8 cellular contexts compared by ENCODE assay signal in the genomic region with DNA sequence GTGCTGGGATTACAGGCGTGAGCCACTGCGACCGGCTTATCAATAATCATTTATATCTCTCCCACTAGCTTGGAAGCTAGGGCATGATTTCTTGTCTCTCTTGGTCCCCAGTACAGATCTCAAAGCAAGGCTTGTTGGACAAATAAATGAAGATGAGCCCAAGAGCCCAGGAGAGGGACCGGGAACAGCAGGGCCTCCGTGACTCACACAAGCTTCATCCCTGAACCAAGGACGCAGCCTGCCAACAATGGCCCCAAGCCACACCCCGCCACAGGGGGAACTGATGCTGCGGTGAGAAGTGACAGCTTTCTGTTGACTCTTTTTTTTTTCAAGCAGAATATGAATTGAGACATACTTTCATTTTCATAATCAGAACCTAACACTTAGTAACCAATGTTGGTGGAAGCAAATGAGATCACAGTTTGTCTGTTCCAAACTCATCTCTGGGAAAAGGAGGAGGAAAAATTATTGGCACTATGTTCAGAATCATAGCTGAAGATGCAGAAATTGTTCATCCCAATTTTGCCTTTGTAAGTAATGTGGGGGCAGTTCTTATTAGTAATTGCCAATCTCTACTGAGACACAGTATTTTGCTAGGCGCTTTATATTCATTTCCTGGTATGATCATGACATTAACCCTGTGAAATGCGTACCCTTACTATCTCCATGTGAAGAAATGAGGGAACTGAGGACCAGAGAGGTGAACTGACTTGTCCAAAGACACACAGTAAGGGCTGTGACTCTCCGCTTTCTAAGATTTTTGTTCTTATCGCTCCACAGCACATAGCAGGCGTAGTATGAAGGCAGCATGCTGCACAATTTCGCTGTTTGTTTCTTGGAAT. TPM values are rescaled to one million over a fixed set of nuclear protein-coding genes. Genes with fewer than 3 reads are reported as not detected.
DNase-seq lines count a peak whose midpoint lies in the region; ATAC-seq and TF ChIP-seq lines count a peak whose summit lies in the region.

No MANE protein-coding gene starts in this region.

- TF ChIP-seq CTCF in AG04450 (IDR thresholded peaks at IDR 0.05; ENCODE audit: low read depth, low read length) (no peak), spleen (IDR thresholded peaks at IDR 0.05 in 8 of 11, conservative IDR thresholded peaks at IDR 0.05 in 3 of 11) (peak in 7 of 11 experiments; percentile 9 to 60 (median 45))

- POLR2A ChIA-PET in AG04450 (lab: Yijun Ruan, JAX), result interaction anchor here (0.7 to 2.3 kb wide), 4 partner anchors 11 to 94 kb away, joined by 3 to 8 read pairs (median 6); no protein-coding TSS in a partner anchor

- H3K36me3 ChIP-seq in spleen, result no peaks in the 10 kb centered on the region

- H3K9me3 ChIP-seq in AG04450 (ENCODE audit: control insufficient read depth, insufficient read depth, low read length) (no peaks in the 10 kb centered on the region), spleen (no peaks in the 10 kb centered on the region)

- WGBS in spleen, 5 donors, result 39 to 47% (median 46%) methylated on average over 14 of the region's 14 CpGs

- H3K27ac ChIP-seq in AG04450 (ENCODE audit: low read depth, low read length) (peak overlapping the region; percentile 83), spleen (peak overlapping the region; percentile 73 to 100 (median 100))

- peak overlapping the region; percentile 22; the same call in 1 of the 2 replicates for H3K4me3 ChIP-seq in AG04450 (ENCODE audit: low read depth, low read length)
- H3K4me3 ChIP-seq in spleen, result peak overlapping the region in 2 of 8 donors; percentile 1 to 59

- TF ChIP-seq POLR2A in spleen (IDR thresholded peaks at IDR 0.05), result peak in 1 of 3 donors; percentile 23

- intact Hi-C loops in cardiac septum (cut with DNase I), result no loop called here
- intact Hi-C loops in spleen (cut with DNase I; ENCODE audit: low total_unique reads), result no loop called here

- CTCF ChIA-PET in AG04450 (lab: Charles Lee), result interaction anchor here (0.6 to 1.5 kb wide), 3 partner anchors 61 to 121 kb away, joined by 3 to 4 read pairs (median 3); no protein-coding TSS in a partner anchor

- H3K4me1 ChIP-seq in spleen, result peaks cover 26 to 70% (median 53%) of the 10 kb centered on the region in 6 donors

- peak; percentile 95 for ATAC-seq in GM19025 (IDR thresholded peaks at IDR 0.05; ENCODE audit: low read depth, unreplicated experiment)
- ATAC-seq in HG03159 (IDR thresholded peaks at IDR 0.05; ENCODE audit: unreplicated experiment), result peak; percentile 90

- DNase-seq in AG04450 (ENCODE audit: low read depth, low spot score) (no peak), SIG-M5 (lab: John Stamatoyannopoulos, UW) (peak; percentile 61), cardiac septum (ENCODE audit: low spot score) (peak; percentile 95), spleen (peak; percentile 98), hippocampal formation (lab: John Stamatoyannopoulos, UW) (no peak)
- DNase-seq in activated gamma-delta T cell treated with anti-CD3 and anti-CD28 coated beads, Interleukin-2, amount 50 U/mL, for 16 hours (ENCODE audit: low read depth), result peak; percentile 73

- H3K27me3 ChIP-seq in AG04450 (ENCODE audit: control insufficient read depth, insufficient read depth, low read length) (no peaks in the 10 kb centered on the region), spleen (replicated peaks in 1 of 7) (no peaks in the 10 kb centered on the region)

RNA-seq across cellular contexts. Expression of a gene that starts 6.6 kb away (rescaled TPM):
- 98.8 and 147 TPM in 2 replicates for polyA plus RNA-seq in AG04450 (2011; rRNA removed)
- polyA minus RNA-seq in AG04450 (2011; rRNA and poly(A)+ RNA removed), result 187 and 265 TPM in 2 replicates
- total RNA-seq in cardiac septum, result 49.9 TPM
- total RNA-seq in spleen, result 100 to 1,000 TPM; 197 to 818 (median 376) TPM
- 100 to 1,000 TPM in 1 of 3 donors, 10 to 100 TPM in 2; 46.0 to 116 (median 68.9) TPM for polyA plus RNA-seq in spleen

RNA-seq across cellular contexts. Expression of a gene that starts 56.4 kb away (rescaled TPM):
- polyA plus RNA-seq in AG04450 (2011; rRNA removed) (137 and 177 TPM in 2 replicates), spleen (10 to 100 TPM; 36.9 to 84.6 (median 46.8) TPM)
- polyA minus RNA-seq in AG04450 (2011; rRNA and poly(A)+ RNA removed), result 230 and 322 TPM in 2 replicates
- total RNA-seq in cardiac septum (76.9 TPM), spleen (100 to 1,000 TPM in 6 of 7 donors, 10 to 100 TPM in 1; 96.6 to 166 (median 143) TPM)

Comparison
In these comparisons a context has a peak if more than half of its experiments do, and no peak if none do; other contexts are left out.
1. DNase-seq: peak in SIG-M5 (single experiment), activated gamma-delta T cell treated with anti-CD3 and anti-CD28 coated beads, Interleukin-2, amount 50 U/mL, for 16 hours (single experiment), cardiac septum (single experiment) and spleen (single experiment); none in AG04450 (single experiment) and hippocampal formation (0 of 2).